In genomic region chr2:36526216-36526615, GRCh38 we compare ENCODE assay signal across 1 cellular context.
TF ChIP-seq lines count a peak whose summit lies in the region.

No MANE protein-coding gene starts in this region.

TF ChIP-seq in IMR-90, 13 proteins besides CTCF, POLR2A, EP300 and RAD21 (continued from another document):
- no peak for TF ChIP-seq MAFK (IDR thresholded peaks at IDR 0.05; ENCODE audit: low read depth, low read length)
TF ChIP-seq in IMR-90: peak in this region for 0.
